ENCODE assay signal across 1 cellular context in the genomic region with DNA sequence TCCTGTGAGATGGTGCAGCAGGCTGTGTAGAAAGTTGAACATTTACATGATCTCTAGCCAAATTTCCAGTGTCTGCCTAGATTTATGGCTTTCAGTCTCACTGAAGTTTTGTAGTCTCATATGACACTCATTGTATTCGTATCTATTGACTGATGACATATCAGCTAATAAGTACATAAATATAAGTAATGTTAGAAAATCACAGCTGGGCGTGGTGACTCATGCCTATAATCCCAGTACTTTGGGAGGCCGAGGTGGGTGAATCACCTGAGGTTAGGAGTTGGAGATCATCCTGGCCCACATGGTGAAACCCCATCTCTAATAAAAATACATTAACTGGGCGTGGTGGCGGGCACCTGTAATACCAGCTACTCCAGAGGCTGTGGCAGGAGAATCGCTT.
TF ChIP-seq lines count a peak whose summit lies in the region.

No MANE protein-coding gene starts in this region.

TF ChIP-seq in SK-N-SH, 30 proteins besides CTCF, POLR2A, EP300 and RAD21 (continued from another document):
- TF ChIP-seq, protein P1, sequence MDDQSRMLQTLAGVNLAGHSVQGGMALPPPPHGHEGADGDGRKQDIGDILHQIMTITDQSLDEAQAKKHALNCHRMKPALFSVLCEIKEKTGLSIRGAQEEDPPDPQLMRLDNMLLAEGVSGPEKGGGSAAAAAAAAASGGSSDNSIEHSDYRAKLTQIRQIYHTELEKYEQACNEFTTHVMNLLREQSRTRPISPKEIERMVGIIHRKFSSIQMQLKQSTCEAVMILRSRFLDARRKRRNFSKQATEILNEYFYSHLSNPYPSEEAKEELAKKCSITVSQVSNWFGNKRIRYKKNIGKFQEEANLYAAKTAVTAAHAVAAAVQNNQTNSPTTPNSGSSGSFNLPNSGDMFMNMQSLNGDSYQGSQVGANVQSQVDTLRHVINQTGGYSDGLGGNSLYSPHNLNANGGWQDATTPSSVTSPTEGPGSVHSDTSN (IDR thresholded peaks at IDR 0.05), result peak; percentile 69; the same call in 1 of the 2 replicates
